In genomic region chr12:88597361-88597760, GRCh38 we compare ENCODE assay signal across 37 cellular contexts. TPM values are rescaled to one million over a fixed set of nuclear protein-coding genes. Genes with fewer than 3 reads are reported as not detected.
"Had no signal": no experiment of that assay in that cellular context is flagged by ENCODE, and none has a peak within 500 bp of the region (broad histone marks: within the 10 kb centered on the region; RNA-seq: fewer than 3 reads in every experiment).

No MANE protein-coding gene starts in this region.

- H3K4me1 Mint-ChIP-seq: activated CD4-positive, alpha-beta memory T cell treated with anti-CD3 and anti-CD28 coated beads, Interleukin-2, amount 10 ng/mL, durations not matched to agents 7 days and 5 days; activated CD4-positive, alpha-beta T cell treated with anti-CD3 and anti-CD28 coated beads for 36 hours; activated CD4-positive, alpha-beta T cell treated with anti-CD3 and anti-CD28 coated beads, Interleukin-2, amount 10 ng/mL, durations not matched to agents 7 days and 5 days; activated CD8-positive, alpha-beta memory T cell treated with anti-CD3 and anti-CD28 coated beads, Interleukin-2, amount 10 ng/mL, durations not matched to agents 7 days and 5 days; activated naive CD4-positive, alpha-beta T cell treated with anti-CD3 and anti-CD28 coated beads, Interleukin-2, amount 10 ng/mL, durations not matched to agents 7 days and 5 days; activated naive CD4-positive, alpha-beta T cell treated with anti-CD3 and anti-CD28 coated beads, Interleukin-2, amount 50 U/mL, for 24 hours; activated naive CD8-positive, alpha-beta T cell treated with anti-CD3 and anti-CD28 coated beads, Interleukin-2, amount 10 ng/mL, durations not matched to agents 7 days and 5 days; activated naive CD8-positive, alpha-beta T cell treated with anti-CD3 and anti-CD28 coated beads, Interleukin-2, amount 50 U/mL, for 24 hours had no signal

- DNase-seq: activated CD4-positive, alpha-beta memory T cell treated with anti-CD3 and anti-CD28 coated beads, Interleukin-2, amount 10 ng/mL, durations not matched to agents 7 days and 5 days; activated CD4-positive, alpha-beta T cell treated with anti-CD3 and anti-CD28 coated beads for 1 hour; activated CD4-positive, alpha-beta T cell treated with anti-CD3 and anti-CD28 coated beads for 36 hours; activated CD4-positive, alpha-beta T cell treated with anti-CD3 and anti-CD28 coated beads for 48 hours; activated CD4-positive, alpha-beta T cell treated with anti-CD3 and anti-CD28 coated beads, Interleukin-2, amount 10 ng/mL, durations not matched to agents 7 days and 5 days; activated CD4-positive, alpha-beta T cell treated with anti-CD3 and anti-CD28 coated beads, Interleukin-2, amount 50 U/mL, for 48 hours; activated CD4-positive, CD25-positive, alpha-beta regulatory T cell; activated CD8-positive, alpha-beta memory T cell treated with anti-CD3 and anti-CD28 coated beads for 24 hours; activated CD8-positive, alpha-beta memory T cell treated with anti-CD3 and anti-CD28 coated beads, Interleukin-2, amount 10 ng/mL, durations not matched to agents 7 days and 5 days; activated CD8-positive, alpha-beta memory T cell treated with anti-CD3 and anti-CD28 coated beads, Interleukin-2, amount 50 U/mL, for 48 hours; activated CD8-positive, alpha-beta T cell treated with anti-CD3 and anti-CD28 coated beads, Interleukin-2, amount 10 ng/mL, durations not matched to agents 7 days and 5 days; activated effector memory CD4-positive, alpha-beta T cell treated with Interleukin-2 at 50 U/mL for 16 hours; activated gamma-delta T cell; activated naive CD4-positive, alpha-beta T cell treated with anti-CD3 and anti-CD28 coated beads, Interleukin-2, amount 10 ng/mL, durations not matched to agents 7 days and 5 days; activated naive CD4-positive, alpha-beta T cell treated with Interleukin-2 at 50 U/mL for 16 hours; activated naive CD8-positive, alpha-beta T cell treated with anti-CD3 and anti-CD28 coated beads, Interleukin-2, amount 10 ng/mL, durations not matched to agents 7 days and 5 days; activated naive CD8-positive, alpha-beta T cell treated with anti-CD3 and anti-CD28 coated beads, Interleukin-2, amount 50 U/mL, for 24 hours; activated T-cell treated with anti-CD3 and anti-CD28 coated beads, Interleukin-2, amount 50 U/mL, for 24 hours; activated T-cell treated with anti-CD3 and anti-CD28 coated beads, Interleukin-2, amount 50 U/mL, for 48 hours; amygdala; aorta; body of pancreas; brain microvascular endothelial cell; central memory CD4-positive, alpha-beta T cell; SW 1271; T-helper 1 cell; T-helper 2 cell; T-helper 9 cell had no signal

- H3K4me1 ChIP-seq: body of pancreas, breast epithelium had no signal

- H3K27ac Mint-ChIP-seq: activated CD4-positive, alpha-beta memory T cell treated with anti-CD3 and anti-CD28 coated beads, Interleukin-2, amount 10 ng/mL, durations not matched to agents 7 days and 5 days; activated CD4-positive, alpha-beta T cell treated with anti-CD3 and anti-CD28 coated beads for 36 hours; activated CD4-positive, alpha-beta T cell treated with anti-CD3 and anti-CD28 coated beads, Interleukin-2, amount 10 ng/mL, durations not matched to agents 7 days and 5 days; activated CD8-positive, alpha-beta memory T cell treated with anti-CD3 and anti-CD28 coated beads, Interleukin-2, amount 10 ng/mL, durations not matched to agents 7 days and 5 days; activated CD8-positive, alpha-beta T cell treated with anti-CD3 and anti-CD28 coated beads, Interleukin-2, amount 10 ng/mL, durations not matched to agents 7 days and 5 days; activated naive CD4-positive, alpha-beta T cell treated with anti-CD3 and anti-CD28 coated beads, Interleukin-2, amount 10 ng/mL, durations not matched to agents 7 days and 5 days; activated naive CD4-positive, alpha-beta T cell treated with anti-CD3 and anti-CD28 coated beads, Interleukin-2, amount 50 U/mL, for 24 hours; activated naive CD8-positive, alpha-beta T cell; activated naive CD8-positive, alpha-beta T cell treated with anti-CD3 and anti-CD28 coated beads, Interleukin-2, amount 10 ng/mL, durations not matched to agents 7 days and 5 days; activated naive CD8-positive, alpha-beta T cell treated with anti-CD3 and anti-CD28 coated beads, Interleukin-2, amount 50 U/mL, for 24 hours; activated T-cell treated with anti-CD3 and anti-CD28 coated beads, Interleukin-2, amount 50 U/mL, for 24 hours; activated T-helper 2 cell treated with anti-CD3 and anti-CD28 coated beads, Interferon-gamma antibody, Interleukin-2, Interleukin-4, amounts not matched to agents 10 μg/mL and 5 μg/mL and 100 μg/mL, durations not matched to agents 14 hours and 24 hours and 36 hours; T-helper 1 cell treated with Interleukin-12 subunit alpha and Interleukin-12 subunit beta and Interleukin-4 antibody, amounts not matched to agents 30 μg/mL and 1 μg/mL, for 36 hours; T-helper 2 cell treated with Interferon-gamma antibody and Interleukin-4, amounts not matched to agents 5 μg/mL and 100 μg/mL, for 36 hours had no signal

- H3K27me3 Mint-ChIP-seq: activated CD4-positive, alpha-beta memory T cell treated with anti-CD3 and anti-CD28 coated beads, Interleukin-2, amount 10 ng/mL, durations not matched to agents 7 days and 5 days; activated CD4-positive, alpha-beta T cell treated with anti-CD3 and anti-CD28 coated beads for 36 hours; activated CD4-positive, alpha-beta T cell treated with anti-CD3 and anti-CD28 coated beads, Interleukin-2, amount 10 ng/mL, durations not matched to agents 7 days and 5 days; activated CD8-positive, alpha-beta memory T cell treated with anti-CD3 and anti-CD28 coated beads, Interleukin-2, amount 10 ng/mL, durations not matched to agents 7 days and 5 days; activated naive CD4-positive, alpha-beta T cell treated with anti-CD3 and anti-CD28 coated beads, Interleukin-2, amount 10 ng/mL, durations not matched to agents 7 days and 5 days; activated naive CD4-positive, alpha-beta T cell treated with anti-CD3 and anti-CD28 coated beads, Interleukin-2, amount 50 U/mL, for 24 hours; activated naive CD8-positive, alpha-beta T cell treated with anti-CD3 and anti-CD28 coated beads, Interleukin-2, amount 10 ng/mL, durations not matched to agents 7 days and 5 days; activated naive CD8-positive, alpha-beta T cell treated with anti-CD3 and anti-CD28 coated beads, Interleukin-2, amount 50 U/mL, for 24 hours; activated T-cell treated with anti-CD3 and anti-CD28 coated beads, Interleukin-2, amount 50 U/mL, for 24 hours had no signal

- H3K4me3 ChIP-seq: body of pancreas, breast epithelium had no signal

- H3K9me3 Mint-ChIP-seq: activated CD4-positive, alpha-beta memory T cell treated with anti-CD3 and anti-CD28 coated beads, Interleukin-2, amount 10 ng/mL, durations not matched to agents 7 days and 5 days; activated CD4-positive, alpha-beta T cell treated with anti-CD3 and anti-CD28 coated beads, Interleukin-2, amount 10 ng/mL, durations not matched to agents 7 days and 5 days; activated naive CD4-positive, alpha-beta T cell treated with anti-CD3 and anti-CD28 coated beads, Interleukin-2, amount 10 ng/mL, durations not matched to agents 7 days and 5 days; activated naive CD4-positive, alpha-beta T cell treated with anti-CD3 and anti-CD28 coated beads, Interleukin-2, amount 50 U/mL, for 24 hours; activated naive CD8-positive, alpha-beta T cell treated with anti-CD3 and anti-CD28 coated beads, Interleukin-2, amount 10 ng/mL, durations not matched to agents 7 days and 5 days; activated naive CD8-positive, alpha-beta T cell treated with anti-CD3 and anti-CD28 coated beads, Interleukin-2, amount 50 U/mL, for 24 hours; activated T-cell treated with anti-CD3 and anti-CD28 coated beads, Interleukin-2, amount 50 U/mL, for 24 hours; T-helper 1 cell treated with Interleukin-12 subunit alpha and Interleukin-12 subunit beta and Interleukin-4 antibody, amounts not matched to agents 30 μg/mL and 1 μg/mL, for 36 hours; T-helper 2 cell treated with Interferon-gamma antibody and Interleukin-4, amounts not matched to agents 5 μg/mL and 100 μg/mL, for 36 hours had no signal

- H3K27me3 ChIP-seq: body of pancreas, brain microvascular endothelial cell, breast epithelium had no signal

- ATAC-seq: activated CD4-positive, alpha-beta T cell treated with anti-CD3 and anti-CD28 coated beads for 36 hours; activated CD4-positive, CD25-positive, alpha-beta regulatory T cell treated with anti-CD3 and anti-CD28 coated beads, Interleukin-2, amount 50 U/mL, for 24 hours; activated CD8-positive, alpha-beta memory T cell treated with anti-CD3 and anti-CD28 coated beads, Interleukin-2, amount 10 ng/mL, durations not matched to agents 7 days and 5 days; activated CD8-positive, alpha-beta T cell treated with anti-CD3 and anti-CD28 coated beads, Interleukin-2, amount 10 ng/mL, durations not matched to agents 7 days and 5 days; activated naive CD8-positive, alpha-beta T cell treated with anti-CD3 and anti-CD28 coated beads, Interleukin-2, amount 50 U/mL, for 24 hours; body of pancreas had no signal

- FAIRE-seq: astrocyte had no signal

- H3K36me3 Mint-ChIP-seq: activated CD8-positive, alpha-beta memory T cell treated with anti-CD3 and anti-CD28 coated beads, Interleukin-2, amount 10 ng/mL, durations not matched to agents 7 days and 5 days; activated naive CD4-positive, alpha-beta T cell treated with anti-CD3 and anti-CD28 coated beads, Interleukin-2, amount 10 ng/mL, durations not matched to agents 7 days and 5 days; activated naive CD4-positive, alpha-beta T cell treated with anti-CD3 and anti-CD28 coated beads, Interleukin-2, amount 50 U/mL, for 24 hours; activated naive CD8-positive, alpha-beta T cell; activated naive CD8-positive, alpha-beta T cell treated with anti-CD3 and anti-CD28 coated beads, Interleukin-2, amount 10 ng/mL, durations not matched to agents 7 days and 5 days had no signal

- H3K9me3 ChIP-seq: body of pancreas, breast epithelium had no signal

- H3K36me3 ChIP-seq: brain microvascular endothelial cell, breast epithelium had no signal

- H3K4me3 Mint-ChIP-seq: activated CD4-positive, alpha-beta memory T cell treated with anti-CD3 and anti-CD28 coated beads, Interleukin-2, amount 10 ng/mL, durations not matched to agents 7 days and 5 days; activated CD4-positive, alpha-beta T cell treated with anti-CD3 and anti-CD28 coated beads for 36 hours; activated CD4-positive, alpha-beta T cell treated with anti-CD3 and anti-CD28 coated beads, Interleukin-2, amount 10 ng/mL, durations not matched to agents 7 days and 5 days; activated CD8-positive, alpha-beta memory T cell treated with anti-CD3 and anti-CD28 coated beads, Interleukin-2, amount 10 ng/mL, durations not matched to agents 7 days and 5 days; activated CD8-positive, alpha-beta T cell treated with anti-CD3 and anti-CD28 coated beads, Interleukin-2, amount 10 ng/mL, durations not matched to agents 7 days and 5 days; activated naive CD4-positive, alpha-beta T cell treated with anti-CD3 and anti-CD28 coated beads, Interleukin-2, amount 10 ng/mL, durations not matched to agents 7 days and 5 days; activated naive CD4-positive, alpha-beta T cell treated with anti-CD3 and anti-CD28 coated beads, Interleukin-2, amount 50 U/mL, for 24 hours; activated naive CD8-positive, alpha-beta T cell; activated naive CD8-positive, alpha-beta T cell treated with anti-CD3 and anti-CD28 coated beads, Interleukin-2, amount 10 ng/mL, durations not matched to agents 7 days and 5 days; activated naive CD8-positive, alpha-beta T cell treated with anti-CD3 and anti-CD28 coated beads, Interleukin-2, amount 50 U/mL, for 24 hours; activated T-cell treated with anti-CD3 and anti-CD28 coated beads, Interleukin-2, amount 50 U/mL, for 24 hours; T-helper 1 cell treated with Interleukin-12 subunit alpha and Interleukin-12 subunit beta and Interleukin-4 antibody, amounts not matched to agents 30 μg/mL and 1 μg/mL, for 36 hours; T-helper 2 cell treated with Interferon-gamma antibody and Interleukin-4, amounts not matched to agents 5 μg/mL and 100 μg/mL, for 36 hours had no signal

- H3K27ac ChIP-seq: body of pancreas, brain microvascular endothelial cell, breast epithelium, VCaP had no signal

RNA-seq across cellular contexts. Expression of gene KITLG, which starts 17.1 kb away (rescaled TPM):
- total RNA-seq: activated CD4-positive, alpha-beta memory T cell treated with anti-CD3 and anti-CD28 coated beads, Interleukin-2, amount 10 ng/mL, durations not matched to agents 7 days and 5 days; activated CD8-positive, alpha-beta T cell treated with anti-CD3 and anti-CD28 coated beads, Interleukin-2, amount 10 ng/mL, durations not matched to agents 7 days and 5 days had no signal
